8 cellular contexts compared by ENCODE assay signal in the genomic region with DNA sequence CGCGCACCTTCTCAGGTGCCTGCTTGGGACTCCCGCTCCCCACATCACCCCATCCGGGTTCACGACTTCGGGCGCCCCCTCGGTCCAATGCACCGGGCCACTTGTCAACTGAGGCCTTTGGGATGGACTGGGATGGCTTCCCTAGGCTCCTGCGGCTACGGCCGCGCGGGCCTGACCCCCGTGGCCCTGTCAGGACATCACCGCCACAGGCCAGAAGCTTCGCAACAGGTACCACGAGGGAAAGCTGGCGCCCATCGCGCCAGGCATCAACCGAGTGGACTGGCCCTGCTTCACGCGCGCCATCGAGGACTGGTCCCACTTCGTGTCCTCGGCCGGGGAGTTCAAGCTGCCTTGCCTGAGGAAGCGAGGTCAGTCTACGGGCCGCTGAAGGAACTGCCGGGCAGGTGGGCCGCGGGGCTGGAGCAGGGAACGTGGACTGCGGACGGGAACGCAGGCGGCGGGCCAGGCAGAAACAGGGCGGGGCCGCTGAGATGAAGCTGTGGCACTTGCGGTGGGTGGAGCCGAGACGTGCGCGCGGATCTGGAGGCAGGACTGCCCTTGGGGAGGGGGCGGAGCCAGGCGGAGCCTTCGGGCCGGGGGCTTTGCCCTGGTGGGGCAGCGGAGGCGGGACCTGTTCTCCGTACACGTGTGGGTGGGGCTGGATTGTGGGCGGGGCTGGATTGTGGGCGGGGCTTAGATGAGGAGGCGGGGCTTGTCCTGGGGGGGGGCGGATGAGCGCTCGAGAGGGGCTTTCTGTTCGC. TPM values are rescaled to one million over a fixed set of nuclear protein-coding genes. Genes with fewer than 3 reads are reported as not detected.
A peak's percentile ranks its signal among the peaks of the same experiment; 100 is the strongest.
DNase-seq lines count a peak whose midpoint lies in the region; ATAC-seq and TF ChIP-seq lines count a peak whose summit lies in the region.

No MANE protein-coding gene starts in this region.

- H3K9me3 ChIP-seq in RWPE2 (ENCODE audit: severe bottlenecking) (no peaks in the 10 kb centered on the region), SJCRH30 (replicated peaks) (no peaks in the 10 kb centered on the region)

- peaks cover 10% of the 10 kb centered on the region for H3K4me1 Mint-ChIP-seq in activated naive CD4-positive, alpha-beta T cell treated with anti-CD3 and anti-CD28 coated beads, Interleukin-2, amount 50 U/mL, for 24 hours
- H3K4me1 Mint-ChIP-seq in type B pancreatic cell (ENCODE audit: unreplicated experiment): no peaks in the 10 kb centered on the region

- H3K36me3 Mint-ChIP-seq in activated naive CD4-positive, alpha-beta T cell treated with anti-CD3 and anti-CD28 coated beads, Interleukin-2, amount 50 U/mL, for 24 hours: no peaks in the 10 kb centered on the region
- H3K36me3 Mint-ChIP-seq in type B pancreatic cell: no peaks in the 10 kb centered on the region

- H3K4me3 Mint-ChIP-seq in activated naive CD4-positive, alpha-beta T cell treated with anti-CD3 and anti-CD28 coated beads, Interleukin-2, amount 50 U/mL, for 24 hours: peak overlapping the region; percentile 88
- H3K4me3 Mint-ChIP-seq in type B pancreatic cell: peak overlapping the region; percentile 93

- intact Hi-C loops in cardiac septum (cut with DNase I): loop anchor here (5.0 to 10.0 kb wide), 2 partner anchors 47 to 180 kb away; a partner anchor contains a TSS
- intact Hi-C loops in posterior cingulate gyrus (cut with DNase I): no loop called here

- no peak overlapping the region for H3K27ac ChIP-seq in RWPE2 (ENCODE audit: poor library complexity, severe bottlenecking)
- no peak overlapping the region for H3K27ac ChIP-seq in SJCRH30

- TF ChIP-seq CTCF in RWPE2 (IDR thresholded peaks at IDR 0.05; ENCODE audit: poor library complexity, severe bottlenecking): no peak
- TF ChIP-seq CTCF in type B pancreatic cell (conservative IDR thresholded peaks at IDR 0.05): no peak

- H3K4me1 ChIP-seq in RWPE2 (ENCODE audit: insufficient read depth, poor library complexity, severe bottlenecking) (peaks cover 7% of the 10 kb centered on the region), SJCRH30 (peaks cover 11% of the 10 kb centered on the region)

- H3K27me3 ChIP-seq in RWPE2 (ENCODE audit: insufficient read depth, poor library complexity, severe bottlenecking): no peaks in the 10 kb centered on the region
- peaks cover under 1% of the 10 kb centered on the region; the same call in 1 of the 2 replicates for H3K27me3 ChIP-seq in SJCRH30

- no peak overlapping the region for H3K27ac Mint-ChIP-seq in activated naive CD4-positive, alpha-beta T cell treated with anti-CD3 and anti-CD28 coated beads, Interleukin-2, amount 50 U/mL, for 24 hours
- H3K27ac Mint-ChIP-seq in type B pancreatic cell: no peak overlapping the region

- no peaks in the 10 kb centered on the region for H3K36me3 ChIP-seq in RWPE2 (ENCODE audit: low read depth)
- H3K36me3 ChIP-seq in SJCRH30: no peaks in the 10 kb centered on the region

- no peaks in the 10 kb centered on the region for H3K27me3 Mint-ChIP-seq in activated naive CD4-positive, alpha-beta T cell treated with anti-CD3 and anti-CD28 coated beads, Interleukin-2, amount 50 U/mL, for 24 hours
- H3K27me3 Mint-ChIP-seq in type B pancreatic cell: peaks cover 36% of the 10 kb centered on the region

- H3K4me3 ChIP-seq in RWPE2 (ENCODE audit: severe bottlenecking) (peak overlapping the region; percentile 61), SJCRH30 (no peak overlapping the region)

- peak; percentile 84 for DNase-seq in DMS114 treated with DMSO at 0.1 percent for 48 hours (lab: John Stamatoyannopoulos, UW; ENCODE audit: unreplicated experiment)
- peak; percentile 96 for DNase-seq in RWPE2 (ENCODE audit: low spot score)
- peak; percentile 93 for DNase-seq in cardiac septum (ENCODE audit: low spot score)
- DNase-seq in posterior cingulate gyrus: peak in 8 of 10 donors; percentile 38 to 92 (median 54)
- DNase-seq in type B pancreatic cell (ENCODE audit: extremely low spot score, unreplicated experiment): peak; percentile 96
- DNase-seq in SJCRH30: no peak

- H3K9me3 Mint-ChIP-seq in activated naive CD4-positive, alpha-beta T cell treated with anti-CD3 and anti-CD28 coated beads, Interleukin-2, amount 50 U/mL, for 24 hours: no peaks in the 10 kb centered on the region
- H3K9me3 Mint-ChIP-seq in type B pancreatic cell: no peaks in the 10 kb centered on the region

- ATAC-seq in HG02610 (IDR thresholded peaks at IDR 0.05; ENCODE audit: unreplicated experiment): peak; percentile 64
- peak; percentile 90 for ATAC-seq in RWPE2 (ENCODE audit: low read depth)

RNA-seq across cellular contexts. Expression of a gene that starts 13.7 kb away (rescaled TPM):
- total RNA-seq in cardiac septum (not detected), type B pancreatic cell (ENCODE audit: low replicate concordance) (0.19 and 2.3 TPM in 2 replicates)
- total RNA-seq in SJCRH30 (2014; rRNA removed; shearing (Covaris generic)): not detected in 2 replicates

RNA-seq across cellular contexts. Expression of a gene that starts 15.8 kb away (rescaled TPM):
- total RNA-seq in cardiac septum (7.2 TPM), type B pancreatic cell (ENCODE audit: low replicate concordance) (13.7 and 14.2 TPM in 2 replicates)
- 5.6 and 5.7 TPM in 2 replicates for total RNA-seq in SJCRH30 (2014; rRNA removed; shearing (Covaris generic))

RNA-seq across cellular contexts. Expression of a gene that starts 16.6 kb away (rescaled TPM):
- total RNA-seq in cardiac septum (36.0 TPM), type B pancreatic cell (ENCODE audit: low replicate concordance) (39.7 and 42.9 TPM in 2 replicates)
- 20.4 and 21.1 TPM in 2 replicates for total RNA-seq in SJCRH30 (2014; rRNA removed; shearing (Covaris generic))

RNA-seq across cellular contexts. Expression of a gene that starts 40.9 kb away (rescaled TPM):
- 53.5 TPM for total RNA-seq in cardiac septum
- total RNA-seq in type B pancreatic cell (ENCODE audit: low replicate concordance): 33.2 and 46.3 TPM in 2 replicates
- total RNA-seq in SJCRH30 (2014; rRNA removed; shearing (Covaris generic)): 3.5 and 3.9 TPM in 2 replicates

Comparison
In these comparisons a context has a peak if more than half of its experiments do, and no peak if none do; other contexts are left out.
1. DNase-seq: peak in DMS114 treated with DMSO at 0.1 percent for 48 hours (single experiment), RWPE2 (single experiment), cardiac septum (single experiment), posterior cingulate gyrus (8 of 10) and type B pancreatic cell (single experiment); none in SJCRH30 (0 of 2).